Comparison of ENCODE assay signal across 33 cellular contexts in the genomic region with DNA sequence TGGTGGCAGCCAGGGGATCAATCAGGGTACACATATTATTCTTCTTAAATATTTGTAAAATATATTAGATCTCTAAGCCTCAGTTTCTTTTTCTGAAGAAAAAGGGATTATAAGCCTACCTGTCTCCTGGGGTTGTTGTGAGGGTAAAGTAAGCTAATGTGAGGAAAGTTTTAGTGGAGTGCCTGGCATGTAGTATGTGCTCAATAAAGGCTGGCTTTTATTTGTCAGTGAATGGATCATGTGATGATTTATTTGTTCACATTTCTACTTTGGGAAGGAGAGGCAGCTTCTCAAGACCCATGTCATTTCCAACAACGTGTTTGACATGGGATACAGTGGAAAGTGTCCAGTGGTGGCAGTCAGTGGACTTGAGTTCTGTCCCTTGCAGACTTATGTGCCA. TPM values are rescaled to one million over a fixed set of nuclear protein-coding genes. Genes with fewer than 3 reads are reported as not detected.
A peak's percentile ranks its signal among the peaks of the same experiment; 100 is the strongest.
DNase-seq lines count a peak whose midpoint lies in the region; ATAC-seq, FAIRE-seq and TF ChIP-seq lines count a peak whose summit lies in the region.
"Had no signal": no experiment of that assay in that cellular context is flagged by ENCODE, and none has a peak within 500 bp of the region (broad histone marks: within the 10 kb centered on the region; RNA-seq: fewer than 3 reads in every experiment).

No MANE protein-coding gene starts in this region.

- H3K27me3 ChIP-seq in Panc1 (ENCODE audit: control insufficient read depth, insufficient read depth, low read length) (no peaks in the 10 kb centered on the region), K562 (ENCODE audit: control insufficient read depth in 2 of 2, insufficient read depth in 2 of 2, low read length in 2 of 2) (no peaks in the 10 kb centered on the region)
- H3K27me3 ChIP-seq: BE2C; BLaER1; BLaER1 treated with 17β-estradiol and CSF1 and Interleukin-3, amounts not matched to agents 10 nM and 100 nM had no signal

- no peak overlapping the region for H3K4me2 ChIP-seq in K562 (ENCODE audit: insufficient read depth, low read length)
- H3K4me2 ChIP-seq: A549, BLaER1 had no signal

- TF ChIP-seq POLR2A in K562 (conservative IDR thresholded peaks at IDR 0.05) (no peak), erythroblast (IDR thresholded peaks at IDR 0.05; ENCODE audit: low read length) (no peak)

- H3K36me3 ChIP-seq in HEK293 (ENCODE audit: control insufficient read depth in 2 of 2, insufficient read depth in 1 of 2, low read length in 2 of 2), result no peaks in the 10 kb centered on the region
- no peaks in the 10 kb centered on the region for H3K36me3 ChIP-seq in Panc1 (ENCODE audit: control insufficient read depth, insufficient read depth, low read length)
- H3K36me3 ChIP-seq in K562 (ENCODE audit: control insufficient read depth, insufficient read depth, low read length), result no peaks in the 10 kb centered on the region
- H3K36me3 ChIP-seq: BE2C; BLaER1; BLaER1 treated with 17β-estradiol and CSF1 and Interleukin-3, amounts not matched to agents 10 nM and 100 nM had no signal

- DNase-seq in Panc1 (ENCODE audit: low read depth, low spot score), result no peak
- DNase-seq in K562 (ENCODE audit: extremely low read depth in 1 of 4, low spot score in 3 of 4), result no peak
- DNase-seq in erythroblast (lab: John Stamatoyannopoulos, UW), result no peak
- DNase-seq in NCI-H1417 treated with DMSO at 0.1 percent for 48 hours (lab: John Stamatoyannopoulos, UW), result no peak
- no peak for DNase-seq in stimulated activated naive CD4-positive, alpha-beta T cell treated with Interleukin-2 at 50 U/mL for 16 hours (lab: John Stamatoyannopoulos, UW)
- DNase-seq: 8988T; ACHN; AML-193; BE2C; C1 segment of cervical spinal cord; Caco-2; Calu3; CD4-positive, alpha-beta memory T cell; CD4-positive, alpha-beta T cell; CD4-positive, CD25-positive, alpha-beta regulatory T cell; CD8-positive, alpha-beta memory T cell; CD8-positive, alpha-beta T cell; COR-L47; DMS 273 treated with DMSO at 0.1 percent for 48 hours; DMS153; DMS53; DMS79; DMS79 treated with DMSO at 0.1 percent for 48 hours; DND-41; EL had no signal

- FAIRE-seq in K562 (lab: Jason Lieb, UNC), result no peak
- FAIRE-seq: A204.1, A549, D721Med had no signal

- H4K20me1 ChIP-seq in K562 (replicated peaks; ENCODE audit: control insufficient read depth, insufficient read depth, low read length), result no peaks in the 10 kb centered on the region
- H4K20me1 ChIP-seq: BLaER1; BLaER1 treated with 17β-estradiol and CSF1 and Interleukin-3, amounts not matched to agents 10 nM and 100 nM had no signal

- TF ChIP-seq CTCF in HEK293 (tag by site-specific recombination; IDR thresholded peaks at IDR 0.05) (no peak), Panc1 (IDR thresholded peaks at IDR 0.05) (no peak), K562 (IDR thresholded peaks at IDR 0.05 in 2 of 3, conservative IDR thresholded peaks at IDR 0.05 in 1 of 3; ENCODE audit: insufficient read depth in 2 of 3, low read depth in 1 of 3, low read length in 3 of 3) (no peak)

- H3K27ac ChIP-seq in HEK293 (ENCODE audit: extremely low read depth, low read depth, low read length), result no peak overlapping the region
- peak overlapping the region; percentile 39; the same call in 1 of the 2 replicates for H3K27ac ChIP-seq in Panc1 (ENCODE audit: low read length)
- H3K27ac ChIP-seq in K562 (ENCODE audit: extremely low read depth, low read depth, low read length), result no peak overlapping the region
- H3K27ac ChIP-seq: 22Rv1; A549; BLaER1; BLaER1 treated with 17β-estradiol and CSF1 and Interleukin-3, amounts not matched to agents 10 nM and 100 nM; C4-2B had no signal

- in situ Hi-C loops in Panc1 (cut with HindIII; ENCODE audit: low pct_unique_long_range_greater_than_20kb, low sequenced_read_pairs), result no loop called here
- in situ Hi-C loops in K562 (cut with MboI), result no loop called here

- whole genome bisulfite sequencing in K562 (ENCODE audit: insufficient coverage, low coverage, missing lambda C conversion rate), result 5% methylated on average over 1 of the region's 1 CpG

- H3K9me3 ChIP-seq in HEK293 (ENCODE audit: control insufficient read depth, insufficient read depth, low read depth, low read length) (no peaks in the 10 kb centered on the region), Panc1 (ENCODE audit: control insufficient read depth, insufficient read depth, low read depth, low read length) (no peaks in the 10 kb centered on the region), K562 (replicated peaks; ENCODE audit: control insufficient read depth, insufficient read depth, low read depth, low read length) (peaks cover 7% of the 10 kb centered on the region; the same call in 1 of the 2 replicates)
- H3K9me3 ChIP-seq: BE2C; BLaER1; BLaER1 treated with 17β-estradiol and CSF1 and Interleukin-3, amounts not matched to agents 10 nM and 100 nM; Caco-2 had no signal

- H3K9ac ChIP-seq in K562 (ENCODE audit: insufficient read depth in 1 of 2, low read depth in 2 of 2, low read length in 2 of 2), result no peak overlapping the region
- H3K9ac ChIP-seq: BLaER1; BLaER1 treated with 17β-estradiol and CSF1 and Interleukin-3, amounts not matched to agents 10 nM and 100 nM had no signal

- POLR2A ChIA-PET in HEK293 (lab: Yijun Ruan, JAX), result interaction anchor here (1.0 kb wide), 1 partner anchor 9 kb away, joined by 3 read pairs; no protein-coding TSS in a partner anchor
- POLR2A ChIA-PET in Panc1 (lab: Charles Lee), result no interaction called here
- POLR2A ChIA-PET in K562 (lab: Yijun Ruan, JAX), result interaction anchor here (7.6 kb wide), 1 partner anchor 12 kb away, joined by 36 read pairs; a partner anchor contains a TSS

- H3K4me1 ChIP-seq in HEK293 (ENCODE audit: control insufficient read depth, insufficient read depth, low read length), result no peaks in the 10 kb centered on the region
- no peaks in the 10 kb centered on the region for H3K4me1 ChIP-seq in Panc1 (ENCODE audit: control insufficient read depth, insufficient read depth, low read length)
- peaks cover 4 to 14% of the 10 kb centered on the region in 2 experiments; a peak in 3 of 5 replicates for H3K4me1 ChIP-seq in K562 (replicated peaks in 1 of 2; ENCODE audit: control insufficient read depth in 2 of 2, insufficient read depth in 2 of 2, low read length in 2 of 2)
- H3K4me1 ChIP-seq: BE2C, BLaER1 had no signal

- TF ChIP-seq RAD21 in K562 (CRISPR knock-in tag; conservative IDR thresholded peaks at IDR 0.05 in 1 of 2, IDR thresholded peaks at IDR 0.05 in 1 of 2), result no peak

- BruUV-seq in Panc1 (replicated peaks; lab: Mats Ljungman, UMichigan) (no TSS peak), K562 (replicated peaks; lab: Mats Ljungman, UMichigan) (no TSS peak)

- no peaks in the 10 kb centered on the region for H3K79me2 ChIP-seq in K562 (ENCODE audit: control insufficient read depth, insufficient read depth, low read length)

- no peak for TF ChIP-seq EP300 in K562 (IDR thresholded peaks at IDR 0.05; ENCODE audit: low read length)

- intact Hi-C loops in Panc1 (cut with micrococcal nuclease; ENCODE audit: unreplicated experiment) (no loop called here), K562 (cut with micrococcal nuclease) (no loop called here)

- CTCF ChIA-PET in HEK293 (lab: Yijun Ruan, JAX) (interaction anchor here (0.7 to 2.0 kb wide), 4 partner anchors 12 to 119 kb away, joined by 3 to 13 read pairs (median 5); no protein-coding TSS in a partner anchor), Panc1 (lab: Charles Lee) (no interaction called here), K562 (lab: Yijun Ruan, JAX; ENCODE audit: low intra/inter-chr PET ratio) (no interaction called here)

- no peak overlapping the region for H3K4me3 ChIP-seq in HEK293 (ENCODE audit: low read depth, low read length)
- H3K4me3 ChIP-seq in Panc1 (ENCODE audit: low read depth in 2 of 2, low read length in 2 of 2), result no peak overlapping the region
- H3K4me3 ChIP-seq in K562, result no peak overlapping the region
- H3K4me3 ChIP-seq: A549; BLaER1; BLaER1 treated with 17β-estradiol and CSF1 and Interleukin-3, amounts not matched to agents 10 nM and 100 nM had no signal

- no peaks in the 10 kb centered on the region for H3K9me1 ChIP-seq in K562 (ENCODE audit: control insufficient read depth, insufficient read depth, low read length)

- H2AFZ ChIP-seq in K562 (ENCODE audit: low read depth, low read length), result no peak overlapping the region

- no peak for ATAC-seq in Panc1
- ATAC-seq in K562, result no peak
- ATAC-seq: A549; CD8-positive, alpha-beta T cell had no signal

TF ChIP-seq in HEK293, 187 proteins besides CTCF, POLR2A, EP300 and RAD21:
- no peak for TF ChIP-seq ZNF660 (tag by site-specific recombination; IDR thresholded peaks at IDR 0.05)
- TF ChIP-seq ZNF664 (tag by site-specific recombination; IDR thresholded peaks at IDR 0.05), result peak; percentile 95

TF ChIP-seq in K562, 482 proteins besides CTCF, POLR2A, EP300 and RAD21:
- TF ChIP-seq RBM25 (IDR thresholded peaks at IDR 0.05; ENCODE audit: low read depth, low read length, severe bottlenecking) (peak; percentile 34), BCOR (IDR thresholded peaks at IDR 0.05) (0 out of 2 replicates have a peak, but pooled peaks have one; percentile 28), ELF2 (CRISPR knock-in tag; IDR thresholded peaks at IDR 0.05) (no peak)

RNA-seq across cellular contexts. Expression of a gene that starts 12.4 kb away (rescaled TPM):
- total RNA-seq in Panc1 (2021; ENCODE audit: unreplicated experiment) (32.1 TPM), K562 (2014; rRNA removed) (63.4 and 67.7 TPM in 2 replicates), K562 (2014; rRNA removed; fragmentation: Illumina TruSeq; extraction: Trizol) (43.4 and 45.3 TPM in 2 replicates), K562 (2015; rRNA removed; fragmentation: Illumina TruSeq; extraction: Trizol) (57.6 and 58.3 TPM in 2 replicates), K562 (2021) (53.4 and 56.1 TPM in 2 replicates)
- 3.9 TPM for polyA plus RNA-seq in Panc1 (2012; ENCODE audit: insufficient read length)
- total RNA-seq in K562 (2011; cell fraction: chromatin; rRNA removed; ENCODE audit: low replicate concordance), result 242 and 282 TPM in 2 replicates
- total RNA-seq in K562 (2011; cell fraction: nucleolus; rRNA removed), result 217 and 228 TPM in 2 replicates
- 127 and 197 TPM in 2 replicates for total RNA-seq in K562 (2011; cell fraction: nucleoplasm; rRNA removed)
- polyA plus RNA-seq in K562 (2011; rRNA removed) (28.2 and 32.1 TPM in 2 replicates), K562 (2014; fragmentation: Illumina TruSeq; extraction: Trizol) (16.9 and 17.1 TPM in 2 replicates), K562 (2014; fragmentation: Nextera tagmentation; extraction: Ambion mirVana) (1 to 10 TPM; 2.4 to 4.7 TPM), K562 (2014; rRNA removed) (25.2 and 29.1 TPM in 2 replicates)
- 25.2 and 25.5 TPM in 2 replicates for polyA plus RNA-seq in K562 (2011; cell fraction: cytosol; rRNA removed)
- 67.3 and 94.0 TPM in 2 replicates for polyA plus RNA-seq in K562 (2011; cell fraction: nucleus; rRNA removed)
- 11.9 and 12.9 TPM in 2 replicates for polyA plus RNA-seq in K562 (2012)
- polyA minus RNA-seq in K562 (2011; rRNA and poly(A)+ RNA removed), result 164 and 169 TPM in 2 replicates
- 57.9 and 59.4 TPM in 2 replicates for polyA minus RNA-seq in K562 (2011; cell fraction: cytosol; rRNA and poly(A)+ RNA removed)
- 287 and 388 TPM in 2 replicates for polyA minus RNA-seq in K562 (2011; cell fraction: nucleus; rRNA and poly(A)+ RNA removed)
